Comparison of ENCODE assay signal across 8 cellular contexts in genomic region chr3:120907659-120908029, GRCh38. TPM values are rescaled to one million over a fixed set of nuclear protein-coding genes. Genes with fewer than 3 reads are reported as not detected.
DNase-seq lines count a peak whose midpoint lies in the region; ATAC-seq and TF ChIP-seq lines count a peak whose summit lies in the region.

No MANE protein-coding gene starts in this region.

- H3K36me3 ChIP-seq in MM.1S (replicated peaks; ENCODE audit: insufficient read depth, low read length), result no peaks in the 10 kb centered on the region
- H3K36me3 ChIP-seq in duodenal mucosa (ENCODE audit: control insufficient read depth in 1 of 2, insufficient read depth in 2 of 2, low read length in 2 of 2), result no peaks in the 10 kb centered on the region

- H2AFZ ChIP-seq in MM.1S (ENCODE audit: low read length), result peak overlapping the region; percentile 47

- peaks cover 25% of the 10 kb centered on the region for H3K27me3 Mint-ChIP-seq in progenitor cell of endocrine pancreas

- no peaks in the 10 kb centered on the region for H3K9me2 ChIP-seq in MM.1S (replicated peaks; ENCODE audit: insufficient read depth, low read length)

- peak overlapping the region; percentile 93 for H3K4me3 Mint-ChIP-seq in progenitor cell of endocrine pancreas (ENCODE audit: low read depth)

- peak overlapping the region; percentile 33 for H3K27ac Mint-ChIP-seq in progenitor cell of endocrine pancreas

- no peaks in the 10 kb centered on the region for H3K4me1 ChIP-seq in MM.1S (ENCODE audit: low read length)
- peaks cover 0 to 4% of the 10 kb centered on the region in 2 donors for H3K4me1 ChIP-seq in duodenal mucosa (ENCODE audit: control insufficient read depth in 1 of 2, insufficient read depth in 2 of 2, low read length in 2 of 2)

- DNase-seq in NCI-H1417 treated with DMSO at 0.1 percent for 48 hours (lab: John Stamatoyannopoulos, UW) (peak; percentile 95), NCI-H1417 (lab: John Stamatoyannopoulos, UW) (no peak), MM.1S (no peak), progenitor cell of endocrine pancreas (ENCODE audit: low spot score, unreplicated experiment) (no peak), D341Med (ENCODE audit: low spot score) (no peak), dedifferentiated amniotic fluid mesenchymal stem cell (ENCODE audit: extremely low spot score) (no peak)

- ATAC-seq in GM19324 (IDR thresholded peaks at IDR 0.05; ENCODE audit: low FRiP score, unreplicated experiment), result no peak

- H3K4me3 ChIP-seq in MM.1S (ENCODE audit: low read length) (peak overlapping the region; percentile 59), duodenal mucosa (ENCODE audit: low read depth in 1 of 2, low read length in 2 of 2) (peak overlapping the region; percentile 43 to 68)

- H3K9me3 ChIP-seq in MM.1S (replicated peaks; ENCODE audit: insufficient read depth, low read length) (no peaks in the 10 kb centered on the region), duodenal mucosa (ENCODE audit: control insufficient read depth in 1 of 2, low read length in 2 of 2) (no peaks in the 10 kb centered on the region)

- H3K79me2 ChIP-seq in MM.1S (ENCODE audit: low read length), result no peaks in the 10 kb centered on the region

- H4K20me1 ChIP-seq in MM.1S (ENCODE audit: insufficient read depth, low read length), result no peaks in the 10 kb centered on the region

- H3K27me3 ChIP-seq in MM.1S (replicated peaks; ENCODE audit: insufficient read depth, low read length) (no peaks in the 10 kb centered on the region), duodenal mucosa (ENCODE audit: control insufficient read depth in 1 of 2, insufficient read depth in 2 of 2, low read length in 2 of 2) (peaks cover 17 to 35% of the 10 kb centered on the region in 2 donors)

- H3K9me3 Mint-ChIP-seq in progenitor cell of endocrine pancreas (ENCODE audit: low read depth), result peaks cover 6% of the 10 kb centered on the region

- no peak overlapping the region for H3K9ac ChIP-seq in MM.1S (ENCODE audit: low read length)
- no peak overlapping the region for H3K9ac ChIP-seq in duodenal mucosa (ENCODE audit: low read depth in 1 of 2, low read length in 2 of 2)

- peaks cover 5% of the 10 kb centered on the region for H3F3A ChIP-seq in MM.1S (ENCODE audit: insufficient read depth, low read length)

- H3K27ac ChIP-seq in MM.1S (ENCODE audit: low read length) (no peak overlapping the region), duodenal mucosa (ENCODE audit: low read depth, low read length) (no peak overlapping the region)

- peak overlapping the region; percentile 62 for H3K4me2 ChIP-seq in MM.1S (ENCODE audit: low read depth, low read length)

- TF ChIP-seq CTCF in MM.1S (IDR thresholded peaks at IDR 0.05; ENCODE audit: low read length), result no peak
- TF ChIP-seq CTCF in progenitor cell of endocrine pancreas (IDR thresholded peaks at IDR 0.05; ENCODE audit: unreplicated experiment), result no peak

- H3K36me3 Mint-ChIP-seq in progenitor cell of endocrine pancreas (ENCODE audit: insufficient read depth), result no peaks in the 10 kb centered on the region

- peaks cover 16% of the 10 kb centered on the region for H3K4me1 Mint-ChIP-seq in progenitor cell of endocrine pancreas (ENCODE audit: low read depth)

RNA-seq across cellular contexts. Expression of gene STXBP5L, which starts 0.4 kb away (rescaled TPM):
- total RNA-seq in progenitor cell of endocrine pancreas, result 8.5 and 11.1 TPM in 2 replicates
